Comparison of ENCODE assay signal across 1 cellular context in genomic region chr4:139668036-139668435, GRCh38.
TF ChIP-seq lines count a peak whose summit lies in the region.

No MANE protein-coding gene starts in this region.

TF ChIP-seq in GM23338, 12 proteins besides CTCF, POLR2A, EP300 and RAD21 (continued from another document):
- no peak for TF ChIP-seq ZNF462 (CRISPR knock-in tag; IDR thresholded peaks at IDR 0.05)
- TF ChIP-seq STAT1 (IDR thresholded peaks at IDR 0.05; ENCODE audit: unreplicated experiment) = no peak
- TF ChIP-seq JUNB (IDR thresholded peaks at IDR 0.05; ENCODE audit: unreplicated experiment) = no peak
- TF ChIP-seq CREB1 (CRISPR knock-in tag; IDR thresholded peaks at IDR 0.05; ENCODE audit: low read depth) = no peak
- TF ChIP-seq ZNF114 (CRISPR knock-in tag; IDR thresholded peaks at IDR 0.05) = no peak
